1 cellular context compared by ENCODE assay signal in genomic region chr15:101654624-101655337, GRCh38.
A peak's percentile ranks its signal among the peaks of the same experiment; 100 is the strongest.
TF ChIP-seq lines count a peak whose summit lies in the region.

No MANE protein-coding gene starts in this region.

TF ChIP-seq in H1, 55 proteins besides CTCF, POLR2A, EP300 and RAD21:
- TF ChIP-seq TCF12 (IDR thresholded peaks at IDR 0.05; ENCODE audit: low read depth, low read length) (0 out of 2 replicates have a peak, but pooled peaks have one; percentile 27), POLR2AphosphoS5 (IDR thresholded peaks at IDR 0.05; ENCODE audit: low read depth, low read length) (0 out of 2 replicates have a peak, but pooled peaks have one; percentile 17)
TF ChIP-seq in H1: peak in this region for 2; not testable (repeated sequence) for 53.
